8 cellular contexts compared by ENCODE assay signal in genomic region chr14:24160850-24161804, GRCh38. TPM values are rescaled to one million over a fixed set of nuclear protein-coding genes. Genes with fewer than 3 reads are reported as not detected.
DNase-seq lines count a peak whose midpoint lies in the region; ATAC-seq and FAIRE-seq lines count a peak whose summit lies in the region.

TSS of gene IRF9 (plus strand) at chr14:24161265. CDS start at chr14:24162145, 880 bp downstream.

- peak within 1 kb of the TSS; percentile 61 to 82 (median 69) for H3K4me3 ChIP-seq in BLaER1 treated with 17β-estradiol and CSF1 and Interleukin-3, amounts not matched to agents 10 nM and 100 nM

- no peaks in the 10 kb centered on the region for H3K27me3 ChIP-seq in BLaER1 treated with 17β-estradiol and CSF1 and Interleukin-3, amounts not matched to agents 10 nM and 100 nM

- POLR2A ChIA-PET in activated CD4-positive, alpha-beta T cell treated with anti-CD3 and anti-CD28 coated beads for 36 hours (lab: Charles Lee): interaction anchor here (0.6 to 3.6 kb wide), 20 partner anchors 8 to 112 kb away, joined by 3 to 36 read pairs (median 5); partner anchors contain the start of genes CHMP4A, DCAF11, EMC9 and IPO4

- H3K36me3 Mint-ChIP-seq in activated CD4-positive, alpha-beta T cell treated with anti-CD3 and anti-CD28 coated beads for 36 hours (ENCODE audit: low read depth): peaks cover 73% of the 10 kb centered on the region

- H4K20me1 ChIP-seq in BLaER1 treated with 17β-estradiol and CSF1 and Interleukin-3, amounts not matched to agents 10 nM and 100 nM: peaks cover 0 to 52% (median 12%) of the 10 kb centered on the region in 11 experiments; a peak in 16 of 22 replicates

- peak within 1 kb of the TSS; percentile 97 for H3K27ac Mint-ChIP-seq in activated CD4-positive, alpha-beta T cell treated with anti-CD3 and anti-CD28 coated beads for 36 hours

- intact Hi-C loops in activated CD4-positive, alpha-beta T cell treated with anti-CD3 and anti-CD28 coated beads for 36 hours (cut with DNase I, micrococcal nuclease): loop anchor here (1.0 to 2.0 kb wide), 17 partner anchors 14 to 269 kb away; partner anchors contain the start of genes DCAF11 (in 2 of the 2), EMC9 (in 2 of the 2), IPO4 (in 2 of the 2) and NRL (in 2 of the 2)

- peak; percentile 99 for FAIRE-seq in GM19239 (lab: Jason Lieb, UNC)

- H3K9ac ChIP-seq in BLaER1 treated with 17β-estradiol and CSF1 and Interleukin-3, amounts not matched to agents 10 nM and 100 nM: peak within 1 kb of the TSS; percentile 76 to 94 (median 90)

- H3K9me3 ChIP-seq in BLaER1 treated with 17β-estradiol and CSF1 and Interleukin-3, amounts not matched to agents 10 nM and 100 nM (replicated peaks in 1 of 11): no peaks in the 10 kb centered on the region

- CTCF ChIA-PET in activated CD4-positive, alpha-beta T cell treated with anti-CD3 and anti-CD28 coated beads for 36 hours (lab: Charles Lee): interaction anchor here (0.6 to 3.6 kb wide), 40 partner anchors 9 to 1066 kb away, joined by 3 to 43 read pairs (median 4); partner anchors contain the start of genes C14orf119, CHMP4A, CIDEB and DCAF11

- peaks cover 73 to 91% (median 85%) of the 10 kb centered on the region in 11 experiments for H3K36me3 ChIP-seq in BLaER1 treated with 17β-estradiol and CSF1 and Interleukin-3, amounts not matched to agents 10 nM and 100 nM

- ATAC-seq in HG03457 (IDR thresholded peaks at IDR 0.05; ENCODE audit: unreplicated experiment): peak; percentile 55
- peak; percentile 89 for ATAC-seq in activated CD4-positive, alpha-beta T cell treated with anti-CD3 and anti-CD28 coated beads for 36 hours

- H3K27ac ChIP-seq in BLaER1 treated with 17β-estradiol and CSF1 and Interleukin-3, amounts not matched to agents 10 nM and 100 nM: peak within 1 kb of the TSS; percentile 75 to 97 (median 86)
- peak within 1 kb of the TSS; percentile 99 for H3K27ac ChIP-seq in cingulate gyrus (ENCODE audit: low read depth, low read length)

- no peaks in the 10 kb centered on the region for H3K27me3 Mint-ChIP-seq in activated CD4-positive, alpha-beta T cell treated with anti-CD3 and anti-CD28 coated beads for 36 hours

- H3K4me1 ChIP-seq in BLaER1 treated with 17β-estradiol and CSF1 and Interleukin-3, amounts not matched to agents 10 nM and 100 nM: peaks cover 25 to 58% (median 32%) of the 10 kb centered on the region in 10 experiments

- peak within 1 kb of the TSS; percentile 89 to 100 (median 98) for H3K4me2 ChIP-seq in BLaER1 treated with 17β-estradiol and CSF1 and Interleukin-3, amounts not matched to agents 10 nM and 100 nM

- H3K4me1 Mint-ChIP-seq in activated CD4-positive, alpha-beta T cell treated with anti-CD3 and anti-CD28 coated beads for 36 hours: peaks cover 35% of the 10 kb centered on the region

- no peaks in the 10 kb centered on the region for H3K9me3 Mint-ChIP-seq in activated CD4-positive, alpha-beta T cell treated with anti-CD3 and anti-CD28 coated beads for 36 hours (ENCODE audit: low read depth)

- peak; percentile 83 for DNase-seq in GM19239 (ENCODE audit: insufficient read length, low spot score)
- DNase-seq in NCI-H524 (lab: John Stamatoyannopoulos, UW): peak; percentile 96 to 99
- peak; percentile 98 for DNase-seq in activated CD4-positive, alpha-beta T cell treated with anti-CD3 and anti-CD28 coated beads for 36 hours
- DNase-seq in kidney tubule cell (ENCODE audit: low spot score): peak; percentile 97
- DNase-seq in stimulated activated CD4-positive, alpha-beta T cell treated with anti-CD3 and anti-CD28 coated beads, Interleukin-1b, Interleukin-23, amount 100 ng/mL, for 24 hours (ENCODE audit: low read depth in 4 of 4, low spot score in 1 of 4): peak; percentile 96 to 100 (median 98)

- H3K4me3 Mint-ChIP-seq in activated CD4-positive, alpha-beta T cell treated with anti-CD3 and anti-CD28 coated beads for 36 hours: peak within 1 kb of the TSS; percentile 84

RNA-seq across cellular contexts. Expression of gene IRF9, which starts in this region (rescaled TPM):
- total RNA-seq in activated CD4-positive, alpha-beta T cell treated with anti-CD3 and anti-CD28 coated beads for 36 hours: 100 to 1,000 TPM; 172 to 209 TPM

Comparison
In these comparisons a context has a peak if more than half of its experiments do, and no peak if none do; other contexts are left out.
1. Peak in every context shown above with its lines: DNase-seq, ATAC-seq, H3K4me3 ChIP-seq and H3K27ac ChIP-seq.